Comparison of ENCODE assay signal across 12 cellular contexts in genomic region chr14:97306785-97307246, GRCh38.
A peak's percentile ranks its signal among the peaks of the same experiment; 100 is the strongest.
DNase-seq lines count a peak whose midpoint lies in the region; ATAC-seq and TF ChIP-seq lines count a peak whose summit lies in the region.
"Had no signal": no experiment of that assay in that cellular context is flagged by ENCODE, and none has a peak within 500 bp of the region (broad histone marks: within the 10 kb centered on the region; RNA-seq: fewer than 3 reads in every experiment).

No MANE protein-coding gene starts in this region.

- intact Hi-C loops in MCF 10A (cut with micrococcal nuclease) (no loop called here), breast epithelium (cut with DNase I; ENCODE audit: low total_unique reads) (no loop called here)
- intact Hi-C loops in activated T-helper 1 cell treated with anti-CD3 and anti-CD28 coated beads, Interleukin-12 subunit alpha, Interleukin-12 subunit beta, Interleukin-2, Interleukin-4 antibody, amounts not matched to agents 30 ng/mL and 10 ng/mL and 1 ng/mL, durations not matched to agents 14 hours and 24 hours and 36 hours (cut with micrococcal nuclease), result loop anchor here (1.0 to 2.0 kb wide), 5 partner anchors 74 to 1966 kb away; partner anchors contain the start of gene BCL11B

- H3K36me3 Mint-ChIP-seq in MCF 10A (ENCODE audit: insufficient read depth, unreplicated experiment), result no peaks in the 10 kb centered on the region
- H3K36me3 Mint-ChIP-seq in activated T-helper 1 cell treated with anti-CD3 and anti-CD28 coated beads, Interleukin-12 subunit alpha, Interleukin-12 subunit beta, Interleukin-2, Interleukin-4 antibody, amounts not matched to agents 30 ng/mL and 10 ng/mL and 1 ng/mL, durations not matched to agents 14 hours and 24 hours and 36 hours (ENCODE audit: low read depth), result no peaks in the 10 kb centered on the region

- no peaks in the 10 kb centered on the region for H3K36me3 ChIP-seq in breast epithelium
- H3K36me3 ChIP-seq: brain microvascular endothelial cell, uterus had no signal

- BruUV-seq in MCF 10A (replicated peaks; lab: Mats Ljungman, UMichigan), result no TSS peak

- H3K9me3 Mint-ChIP-seq in MCF 10A (ENCODE audit: unreplicated experiment), result no peaks in the 10 kb centered on the region
- H3K9me3 Mint-ChIP-seq in activated T-helper 1 cell treated with anti-CD3 and anti-CD28 coated beads, Interleukin-12 subunit alpha, Interleukin-12 subunit beta, Interleukin-2, Interleukin-4 antibody, amounts not matched to agents 30 ng/mL and 10 ng/mL and 1 ng/mL, durations not matched to agents 14 hours and 24 hours and 36 hours, result no peaks in the 10 kb centered on the region

- TF ChIP-seq POLR2A in breast epithelium (IDR thresholded peaks at IDR 0.05), result no peak

- H3K4me1 ChIP-seq in breast epithelium, result no peaks in the 10 kb centered on the region
- H3K4me1 ChIP-seq: uterus had no signal

- H3K4me1 Mint-ChIP-seq in MCF 10A (ENCODE audit: insufficient read depth, unreplicated experiment), result peaks cover 4% of the 10 kb centered on the region
- peaks cover 28% of the 10 kb centered on the region for H3K4me1 Mint-ChIP-seq in activated T-helper 1 cell treated with anti-CD3 and anti-CD28 coated beads, Interleukin-12 subunit alpha, Interleukin-12 subunit beta, Interleukin-2, Interleukin-4 antibody, amounts not matched to agents 30 ng/mL and 10 ng/mL and 1 ng/mL, durations not matched to agents 14 hours and 24 hours and 36 hours (ENCODE audit: low read depth)

- DNase-seq in MCF 10A (ENCODE audit: unreplicated experiment) (peak; percentile 21), breast epithelium (ENCODE audit: low spot score in 2 of 2) (no peak), stromal cell of bone marrow (ENCODE audit: low read depth) (peak; percentile 1), HUDEP-2 (lab: John Stamatoyannopoulos, UW; ENCODE audit: unreplicated experiment in 76 of 76) (no peak), SIG-M5 treated with dmso at 0.1 percent for 504 hours (lab: John Stamatoyannopoulos, UW; ENCODE audit: unreplicated experiment) (no peak)
- no peak for DNase-seq in activated T-helper 1 cell treated with anti-CD3 and anti-CD28 coated beads, Interleukin-12 subunit alpha, Interleukin-12 subunit beta, Interleukin-2, Interleukin-4 antibody, amounts not matched to agents 30 ng/mL and 10 ng/mL and 1 ng/mL, durations not matched to agents 14 hours and 24 hours and 36 hours (ENCODE audit: low spot score)
- no peak for DNase-seq in effector CD8-positive, alpha-beta T cell (lab: John Stamatoyannopoulos, UW)
- DNase-seq: activated CD4-positive, CD25-positive, alpha-beta regulatory T cell; brain microvascular endothelial cell; left colon; uterus had no signal

- CTCF ChIA-PET in MCF 10A (lab: Yijun Ruan, JAX), result interaction anchor here (0.6 to 1.2 kb wide), 2 partner anchors 9 to 363 kb away, joined by 3 read pairs; no protein-coding TSS in a partner anchor

- H3K9me3 ChIP-seq in breast epithelium, result no peaks in the 10 kb centered on the region
- H3K9me3 ChIP-seq: uterus had no signal

- no peaks in the 10 kb centered on the region for H3K27me3 ChIP-seq in breast epithelium
- H3K27me3 ChIP-seq: brain microvascular endothelial cell, uterus had no signal

- TF ChIP-seq CTCF in MCF 10A (IDR thresholded peaks at IDR 0.05; ENCODE audit: unreplicated experiment), result no peak
- no peak for TF ChIP-seq CTCF in breast epithelium (IDR thresholded peaks at IDR 0.05)

- peak overlapping the region; percentile 31 for H3K27ac Mint-ChIP-seq in MCF 10A (ENCODE audit: low read depth, unreplicated experiment)
- H3K27ac Mint-ChIP-seq in activated T-helper 1 cell treated with anti-CD3 and anti-CD28 coated beads, Interleukin-12 subunit alpha, Interleukin-12 subunit beta, Interleukin-2, Interleukin-4 antibody, amounts not matched to agents 30 ng/mL and 10 ng/mL and 1 ng/mL, durations not matched to agents 14 hours and 24 hours and 36 hours, result peak overlapping the region; percentile 81

- ATAC-seq in HG03095 (IDR thresholded peaks at IDR 0.05; ENCODE audit: unreplicated experiment), result peak; percentile 43
- ATAC-seq: left colon had no signal

- no peak overlapping the region for H3K4me3 Mint-ChIP-seq in MCF 10A (ENCODE audit: unreplicated experiment)
- peak overlapping the region; percentile 9 for H3K4me3 Mint-ChIP-seq in activated T-helper 1 cell treated with anti-CD3 and anti-CD28 coated beads, Interleukin-12 subunit alpha, Interleukin-12 subunit beta, Interleukin-2, Interleukin-4 antibody, amounts not matched to agents 30 ng/mL and 10 ng/mL and 1 ng/mL, durations not matched to agents 14 hours and 24 hours and 36 hours

- POLR2A ChIA-PET in MCF 10A (lab: Yijun Ruan, JAX), result interaction anchor here (0.7 kb wide), 1 partner anchor 12 kb away, joined by 3 read pairs; no protein-coding TSS in a partner anchor

- H3K27me3 Mint-ChIP-seq in MCF 10A (ENCODE audit: insufficient read depth, unreplicated experiment), result no peaks in the 10 kb centered on the region
- no peaks in the 10 kb centered on the region for H3K27me3 Mint-ChIP-seq in activated T-helper 1 cell treated with anti-CD3 and anti-CD28 coated beads, Interleukin-12 subunit alpha, Interleukin-12 subunit beta, Interleukin-2, Interleukin-4 antibody, amounts not matched to agents 30 ng/mL and 10 ng/mL and 1 ng/mL, durations not matched to agents 14 hours and 24 hours and 36 hours (ENCODE audit: insufficient read depth)

- H3K4me3 ChIP-seq in breast epithelium, result no peak overlapping the region
- H3K4me3 ChIP-seq: uterus had no signal

- no peak overlapping the region for H3K27ac ChIP-seq in breast epithelium
- H3K27ac ChIP-seq: brain microvascular endothelial cell, uterus had no signal

Comparison
In these comparisons a context has a peak if more than half of its experiments do, and no peak if none do; other contexts are left out.
1. DNase-seq: peak in MCF 10A (single experiment) and stromal cell of bone marrow (single experiment); none in breast epithelium (0 of 2), activated T-helper 1 cell treated with anti-CD3 and anti-CD28 coated beads, Interleukin-12 subunit alpha, Interleukin-12 subunit beta, Interleukin-2, Interleukin-4 antibody, amounts not matched to agents 30 ng/mL and 10 ng/mL and 1 ng/mL, durations not matched to agents 14 hours and 24 hours and 36 hours (single experiment), HUDEP-2 (0 of 76), SIG-M5 treated with dmso at 0.1 percent for 504 hours (single experiment) and effector CD8-positive, alpha-beta T cell (single experiment).